8 cellular contexts compared by ENCODE assay signal in genomic region chr19:18833849-18834643, GRCh38. TPM values are rescaled to one million over a fixed set of nuclear protein-coding genes. Genes with fewer than 3 reads are reported as not detected.
A peak's percentile ranks its signal among the peaks of the same experiment; 100 is the strongest.
DNase-seq lines count a peak whose midpoint lies in the region; ATAC-seq and TF ChIP-seq lines count a peak whose summit lies in the region.

No MANE protein-coding gene starts in this region.

- intact Hi-C loops in gastrocnemius medialis (cut with DNase I; ENCODE audit: low total_unique reads) = loop anchor here (5.0 kb wide), 1 partner anchor 242 kb away; no protein-coding TSS in a partner anchor

- no peak for TF ChIP-seq POLR2A in gastrocnemius medialis (IDR thresholded peaks at IDR 0.05)

- CTCF ChIA-PET in RWPE1 (lab: Yijun Ruan, JAX) = interaction anchor here (0.7 to 1.5 kb wide), 5 partner anchors 13 to 155 kb away, joined by 3 to 5 read pairs (median 3); no protein-coding TSS in a partner anchor

- no peak for TF ChIP-seq CTCF in RWPE1 (conservative IDR thresholded peaks at IDR 0.05; ENCODE audit: low read depth)
- TF ChIP-seq CTCF in fibroblast of pulmonary artery (IDR thresholded peaks at IDR 0.05; ENCODE audit: low read length, missing control alignments) = no peak
- TF ChIP-seq CTCF in gastrocnemius medialis (IDR thresholded peaks at IDR 0.05 in 4 of 5, conservative IDR thresholded peaks at IDR 0.05 in 1 of 5) = no peak

- H3K9me3 ChIP-seq in gastrocnemius medialis = no peaks in the 10 kb centered on the region

- peaks cover 0 to 8% of the 10 kb centered on the region in 2 donors for H3K36me3 ChIP-seq in gastrocnemius medialis

- peak overlapping the region; percentile 69 for H3K4me3 ChIP-seq in fibroblast of pulmonary artery (replicated peaks; ENCODE audit: low read depth, low read length)
- H3K4me3 ChIP-seq in gastrocnemius medialis = peak overlapping the region; percentile 78 to 96 (median 83)

- H3K27ac ChIP-seq in RWPE1 = peak overlapping the region; percentile 79
- peak overlapping the region in 1 of 4 donors; percentile 77 for H3K27ac ChIP-seq in gastrocnemius medialis

- POLR2A ChIA-PET in RWPE1 (lab: Yijun Ruan, JAX; ENCODE audit: low non-redundant PET) = no interaction called here

- peak; percentile 21 for DNase-seq in activated naive CD4-positive, alpha-beta T cell treated with Interleukin-2 at 50 U/mL for 16 hours
- DNase-seq in activated naive CD4-positive, alpha-beta T cell (lab: John Stamatoyannopoulos, UW) = no peak
- DNase-seq in RWPE1 (ENCODE audit: low spot score) (peak; percentile 29), fibroblast of pulmonary artery (ENCODE audit: low read depth) (no peak), gastrocnemius medialis (no peak), T1000 (lab: John Stamatoyannopoulos, UW) (no peak), NAMALWA (ENCODE audit: low spot score) (no peak), ACHN (no peak)

- in situ Hi-C loops in gastrocnemius medialis (cut with MboI; ENCODE audit: low sequenced_read_pairs in 4 of 4) (loop anchor here in 2 of 4 donors (25.0 kb wide), 2 partner anchors 247 to 372 kb away; partner anchors contain the start of gene REX1BD (in 1 of the 2)), ACHN (cut with HindIII; ENCODE audit: low pct_ligation_motif_present, low pct_unique_long_range_greater_than_20kb, low sequenced_read_pairs) (no loop called here)

- H3K4me1 ChIP-seq in gastrocnemius medialis = peaks cover 44 to 54% of the 10 kb centered on the region in 2 donors

- no peaks in the 10 kb centered on the region for H3K27me3 ChIP-seq in gastrocnemius medialis

- ATAC-seq in gastrocnemius medialis = no peak

RNA-seq across cellular contexts. Expression of gene UPF1, which starts 2.3 kb away (rescaled TPM):
- total RNA-seq in gastrocnemius medialis = 10 to 100 TPM; 26.0 to 64.9 (median 46.4) TPM

RNA-seq across cellular contexts. Expression of gene COMP, which starts 42.9 kb away (rescaled TPM):
- 10 to 100 TPM in 1 of 4 donors, 1 to 10 TPM in 1, under 1 TPM in 1, not detected in 1; 0.24 to 77.8 (median 1.3) TPM for total RNA-seq in gastrocnemius medialis

Comparison
In these comparisons a context has a peak if more than half of its experiments do, and no peak if none do; other contexts are left out.
1. DNase-seq: peak in activated naive CD4-positive, alpha-beta T cell treated with Interleukin-2 at 50 U/mL for 16 hours (single experiment) and RWPE1 (single experiment); none in activated naive CD4-positive, alpha-beta T cell (0 of 4), fibroblast of pulmonary artery (single experiment), gastrocnemius medialis (0 of 2), T1000 (single experiment), NAMALWA (single experiment) and ACHN (single experiment).